8 cellular contexts compared by ENCODE assay signal in the genomic region with DNA sequence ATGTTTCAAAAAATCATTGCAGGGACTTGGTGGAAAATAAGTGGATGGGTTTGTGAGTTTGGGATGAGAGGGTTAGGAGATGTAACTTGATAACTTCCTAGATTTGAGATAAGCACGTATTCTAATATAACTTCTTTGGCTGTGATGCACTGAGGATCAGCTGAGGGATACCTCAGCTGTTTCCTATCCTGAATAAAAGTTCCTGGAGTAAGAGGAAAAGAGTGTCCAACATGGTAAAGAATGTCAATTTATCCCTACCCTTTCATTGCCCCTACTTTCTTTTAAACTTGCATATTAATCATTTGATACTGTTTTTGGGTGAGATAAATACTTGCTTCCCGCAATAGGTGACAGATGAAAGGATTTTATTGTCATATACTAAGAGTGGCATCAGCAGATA. TPM values are rescaled to one million over a fixed set of nuclear protein-coding genes. Genes with fewer than 3 reads are reported as not detected.
A peak's percentile ranks its signal among the peaks of the same experiment; 100 is the strongest.
DNase-seq lines count a peak whose midpoint lies in the region; ATAC-seq and TF ChIP-seq lines count a peak whose summit lies in the region.

No MANE protein-coding gene starts in this region.

- no peak for DNase-seq in HFF-Myc (ENCODE audit: extremely low read depth, low read depth)
- DNase-seq in activated CD4-positive, alpha-beta memory T cell treated with anti-CD3 and anti-CD28 coated beads, Interleukin-2, amount 10 ng/mL, durations not matched to agents 7 days and 5 days = no peak
- no peak for DNase-seq in stimulated activated effector memory CD8-positive, alpha-beta T cell treated with anti-CD3 and anti-CD28 coated beads, Interleukin-12 subunit alpha, Interleukin-12 subunit beta, amount 100 ng/mL, for 72 hours (ENCODE audit: low spot score in 2 of 2)
- no peak for DNase-seq in left lobe of liver (ENCODE audit: low spot score)
- DNase-seq in NCI-H2196 treated with DMSO at 0.1 percent for 48 hours (lab: John Stamatoyannopoulos, UW; ENCODE audit: unreplicated experiment) = no peak
- DNase-seq in DMS 273 (lab: John Stamatoyannopoulos, UW; ENCODE audit: unreplicated experiment) = no peak

- no peaks in the 10 kb centered on the region for H3K36me3 ChIP-seq in iPS-15b (ENCODE audit: control insufficient read depth, insufficient read depth, low read length)

- no peaks in the 10 kb centered on the region for H3K9me3 Mint-ChIP-seq in activated CD4-positive, alpha-beta memory T cell treated with anti-CD3 and anti-CD28 coated beads, Interleukin-2, amount 10 ng/mL, durations not matched to agents 7 days and 5 days
- H3K9me3 Mint-ChIP-seq in stimulated activated effector memory CD8-positive, alpha-beta T cell treated with anti-CD3 and anti-CD28 coated beads, Interleukin-12 subunit alpha, Interleukin-12 subunit beta, amount 100 ng/mL, for 72 hours = no peaks in the 10 kb centered on the region

- no peaks in the 10 kb centered on the region for H3K9me3 ChIP-seq in iPS-15b (ENCODE audit: control insufficient read depth, insufficient read depth, low read length)

- peak overlapping the region; percentile 97 for H3K4me3 Mint-ChIP-seq in activated CD4-positive, alpha-beta memory T cell treated with anti-CD3 and anti-CD28 coated beads, Interleukin-2, amount 10 ng/mL, durations not matched to agents 7 days and 5 days
- peak overlapping the region; percentile 86 for H3K4me3 Mint-ChIP-seq in stimulated activated effector memory CD8-positive, alpha-beta T cell treated with anti-CD3 and anti-CD28 coated beads, Interleukin-12 subunit alpha, Interleukin-12 subunit beta, amount 100 ng/mL, for 72 hours

- peaks cover 39% of the 10 kb centered on the region for H3K4me1 Mint-ChIP-seq in activated CD4-positive, alpha-beta memory T cell treated with anti-CD3 and anti-CD28 coated beads, Interleukin-2, amount 10 ng/mL, durations not matched to agents 7 days and 5 days
- H3K4me1 Mint-ChIP-seq in stimulated activated effector memory CD8-positive, alpha-beta T cell treated with anti-CD3 and anti-CD28 coated beads, Interleukin-12 subunit alpha, Interleukin-12 subunit beta, amount 100 ng/mL, for 72 hours = peaks cover 35% of the 10 kb centered on the region

- no peak for ATAC-seq in stimulated activated effector memory CD8-positive, alpha-beta T cell treated with anti-CD3 and anti-CD28 coated beads, Interleukin-12 subunit alpha, Interleukin-12 subunit beta, amount 100 ng/mL, for 72 hours
- ATAC-seq in left lobe of liver = no peak
- no peak for ATAC-seq in GM18511 (IDR thresholded peaks at IDR 0.05; ENCODE audit: unreplicated experiment)

- peak overlapping the region; percentile 80 for H3K9ac ChIP-seq in iPS-15b (ENCODE audit: low read depth, low read length)

- peak overlapping the region; percentile 89 for H3K4me3 ChIP-seq in HFF-Myc (replicated peaks; ENCODE audit: low read depth, low read length)
- H3K4me3 ChIP-seq in iPS-15b (ENCODE audit: low read depth, low read length) = peak overlapping the region; percentile 86

- H3K4me1 ChIP-seq in iPS-15b (ENCODE audit: control insufficient read depth, insufficient read depth, low read length) = peaks cover 7% of the 10 kb centered on the region

- TF ChIP-seq CTCF in HFF-Myc (IDR thresholded peaks at IDR 0.05; ENCODE audit: low read depth, low read length, missing control alignments) = no peak

- H3K27ac Mint-ChIP-seq in activated CD4-positive, alpha-beta memory T cell treated with anti-CD3 and anti-CD28 coated beads, Interleukin-2, amount 10 ng/mL, durations not matched to agents 7 days and 5 days = peak overlapping the region; percentile 98
- H3K27ac Mint-ChIP-seq in stimulated activated effector memory CD8-positive, alpha-beta T cell treated with anti-CD3 and anti-CD28 coated beads, Interleukin-12 subunit alpha, Interleukin-12 subunit beta, amount 100 ng/mL, for 72 hours = peak overlapping the region; percentile 94

- H3K27me3 Mint-ChIP-seq in activated CD4-positive, alpha-beta memory T cell treated with anti-CD3 and anti-CD28 coated beads, Interleukin-2, amount 10 ng/mL, durations not matched to agents 7 days and 5 days = peaks cover 9% of the 10 kb centered on the region

- H3K36me3 Mint-ChIP-seq in activated CD4-positive, alpha-beta memory T cell treated with anti-CD3 and anti-CD28 coated beads, Interleukin-2, amount 10 ng/mL, durations not matched to agents 7 days and 5 days (ENCODE audit: low read depth) = peaks cover 4% of the 10 kb centered on the region
- peaks cover 18% of the 10 kb centered on the region for H3K36me3 Mint-ChIP-seq in stimulated activated effector memory CD8-positive, alpha-beta T cell treated with anti-CD3 and anti-CD28 coated beads, Interleukin-12 subunit alpha, Interleukin-12 subunit beta, amount 100 ng/mL, for 72 hours

- CTCF ChIA-PET in activated CD4-positive, alpha-beta memory T cell treated with anti-CD3 and anti-CD28 coated beads, Interleukin-2, amount 10 ng/mL, durations not matched to agents 7 days and 5 days (lab: Charles Lee) = no interaction called here

- POLR2A ChIA-PET in activated CD4-positive, alpha-beta memory T cell treated with anti-CD3 and anti-CD28 coated beads, Interleukin-2, amount 10 ng/mL, durations not matched to agents 7 days and 5 days (lab: Charles Lee) = interaction anchor here (1.2 to 1.5 kb wide), 3 partner anchors 111 to 1183 kb away, joined by 3 to 5 read pairs (median 3); a partner anchor contains a TSS

- no peaks in the 10 kb centered on the region for H3K27me3 ChIP-seq in iPS-15b (ENCODE audit: control insufficient read depth, insufficient read depth, low read length)

RNA-seq across cellular contexts. Expression of a gene that starts 1.5 kb away (rescaled TPM):
- 10 to 100 TPM; 27.3 to 30.8 TPM for total RNA-seq in activated CD4-positive, alpha-beta memory T cell treated with anti-CD3 and anti-CD28 coated beads, Interleukin-2, amount 10 ng/mL, durations not matched to agents 7 days and 5 days
- total RNA-seq in left lobe of liver = 6.1 TPM
